8 cellular contexts compared by ENCODE assay signal in genomic region chr20:35269055-35269781, GRCh38. TPM values are rescaled to one million over a fixed set of nuclear protein-coding genes. Genes with fewer than 3 reads are reported as not detected.
DNase-seq lines count a peak whose midpoint lies in the region; ATAC-seq, FAIRE-seq and TF ChIP-seq lines count a peak whose summit lies in the region.

No MANE protein-coding gene starts in this region.

- intact Hi-C loops in sciatic nerve (cut with DNase I), result no loop called here

- H3K79me2 ChIP-seq in DOHH2 (ENCODE audit: control insufficient read depth, low read length) (no peaks in the 10 kb centered on the region), astrocyte (ENCODE audit: insufficient read depth, low read length) (no peaks in the 10 kb centered on the region)

- DNase-seq in SK-MEL-5 (ENCODE audit: low read depth, low spot score), result peak; percentile 84
- peak; percentile 29 for DNase-seq in astrocyte (ENCODE audit: low read depth)
- peak; percentile 87 for DNase-seq in hepatic stellate cell (ENCODE audit: low spot score)
- DNase-seq in sciatic nerve (ENCODE audit: low spot score), result peak; percentile 75
- DNase-seq in NCI-H2107 (lab: John Stamatoyannopoulos, UW), result no peak

- H3K4me3 ChIP-seq in DOHH2 (ENCODE audit: low read length) (no peak overlapping the region), HUES48 (ENCODE audit: low read depth, low read length) (no peak overlapping the region), astrocyte (ENCODE audit: insufficient read depth, low read depth, low read length) (no peak overlapping the region)

- H3K36me3 ChIP-seq in DOHH2 (ENCODE audit: control insufficient read depth, low read length) (no peaks in the 10 kb centered on the region), HUES48 (ENCODE audit: control insufficient read depth, insufficient read depth, low read length) (peaks cover 32% of the 10 kb centered on the region), astrocyte (ENCODE audit: insufficient read depth, low read length) (no peaks in the 10 kb centered on the region)

- no peaks in the 10 kb centered on the region for H3K27me3 Mint-ChIP-seq in astrocyte (ENCODE audit: low read depth, unreplicated experiment)

- H3K4me1 ChIP-seq in DOHH2 (ENCODE audit: control insufficient read depth, low read length), result no peaks in the 10 kb centered on the region
- peaks cover 14% of the 10 kb centered on the region for H3K4me1 ChIP-seq in HUES48 (ENCODE audit: control insufficient read depth, insufficient read depth, low read length)
- no peaks in the 10 kb centered on the region for H3K4me1 ChIP-seq in astrocyte (ENCODE audit: insufficient read depth, low read length)

- in situ Hi-C loops in SK-MEL-5 (cut with HindIII; ENCODE audit: low pct_unique_long_range_greater_than_20kb, low sequenced_read_pairs), result no loop called here

- peaks cover 5% of the 10 kb centered on the region for H3K4me1 Mint-ChIP-seq in astrocyte (ENCODE audit: low read depth, unreplicated experiment)

- H3K36me3 Mint-ChIP-seq in astrocyte (ENCODE audit: low read depth, unreplicated experiment), result peaks cover 18% of the 10 kb centered on the region

- no peaks in the 10 kb centered on the region for H4K20me1 ChIP-seq in DOHH2 (ENCODE audit: control insufficient read depth, insufficient read depth, low read depth, low read length)
- no peaks in the 10 kb centered on the region for H4K20me1 ChIP-seq in astrocyte (ENCODE audit: insufficient read depth, low read length)

- no peak overlapping the region for H2AFZ ChIP-seq in astrocyte (ENCODE audit: low read depth, low read length)

- H3K9me3 ChIP-seq in DOHH2 (ENCODE audit: control insufficient read depth, insufficient read depth, low read length), result no peaks in the 10 kb centered on the region
- H3K9me3 ChIP-seq in HUES48 (ENCODE audit: control insufficient read depth, insufficient read depth, low read length), result no peaks in the 10 kb centered on the region
- no peaks in the 10 kb centered on the region for H3K9me3 ChIP-seq in astrocyte (ENCODE audit: insufficient read depth, low read depth, low read length)

- H3K4me2 ChIP-seq in DOHH2 (ENCODE audit: low read length), result no peak overlapping the region
- no peak overlapping the region for H3K4me2 ChIP-seq in astrocyte (ENCODE audit: low read length)

- H3K27ac ChIP-seq in DOHH2 (ENCODE audit: low read depth, low read length) (no peak overlapping the region), HUES48 (ENCODE audit: low read depth, low read length) (peak overlapping the region; percentile 23), astrocyte (ENCODE audit: low read depth, low read length) (no peak overlapping the region)

- FAIRE-seq in astrocyte (lab: Jason Lieb, UNC), result no peak

- no peak overlapping the region for H3K4me3 Mint-ChIP-seq in astrocyte (ENCODE audit: unreplicated experiment)

- no peaks in the 10 kb centered on the region for H3K9me3 Mint-ChIP-seq in astrocyte (ENCODE audit: unreplicated experiment)

- no peaks in the 10 kb centered on the region for H3F3A ChIP-seq in DOHH2 (ENCODE audit: control insufficient read depth, insufficient read depth)

- no peak overlapping the region for H3K9ac ChIP-seq in HUES48 (ENCODE audit: low read depth, low read length)
- no peak overlapping the region for H3K9ac ChIP-seq in astrocyte (ENCODE audit: low read length)

- H3K27ac Mint-ChIP-seq in astrocyte (ENCODE audit: unreplicated experiment), result peak overlapping the region; percentile 75

- TF ChIP-seq CTCF in DOHH2 (IDR thresholded peaks at IDR 0.05; ENCODE audit: low read depth, low read length, poor library complexity, severe bottlenecking), result peak; percentile 87
- TF ChIP-seq CTCF in astrocyte (IDR thresholded peaks at IDR 0.05; ENCODE audit: insufficient read depth, low read depth, low read length), result peak; percentile 77

- no peaks in the 10 kb centered on the region for H3K9me2 ChIP-seq in DOHH2 (replicated peaks; ENCODE audit: control insufficient read depth, low read length)

- H3K27me3 ChIP-seq in DOHH2 (ENCODE audit: control insufficient read depth, low read length), result no peaks in the 10 kb centered on the region
- H3K27me3 ChIP-seq in HUES48 (ENCODE audit: control insufficient read depth, insufficient read depth, low read length), result no peaks in the 10 kb centered on the region
- no peaks in the 10 kb centered on the region for H3K27me3 ChIP-seq in astrocyte (ENCODE audit: insufficient read depth, low read length)

- ATAC-seq in sciatic nerve, result peak; percentile 59
- no peak for ATAC-seq in GM21737 (IDR thresholded peaks at IDR 0.05; ENCODE audit: unreplicated experiment)

RNA-seq across cellular contexts. Expression of gene MMP24OS, which starts 8.7 kb away (rescaled TPM):
- total RNA-seq in SK-MEL-5 (2014; rRNA removed; shearing (Covaris generic)), result 13.2 and 16.1 TPM in 2 replicates
- 68.4 and 70.0 TPM in 2 replicates for polyA plus RNA-seq in SK-MEL-5 (2015; cell fraction: cytosol; rRNA removed)
- polyA plus RNA-seq in SK-MEL-5 (2015; cell fraction: nucleus; rRNA removed), result 57.5 and 60.6 TPM in 2 replicates
- total RNA-seq in astrocyte (79.8 and 86.5 TPM in 2 replicates), sciatic nerve (71.6 TPM)

RNA-seq across cellular contexts. Expression of gene EIF6, which starts 15.4 kb away (rescaled TPM):
- total RNA-seq in SK-MEL-5 (2014; rRNA removed; shearing (Covaris generic)), result 154 and 178 TPM in 2 replicates
- 174 and 205 TPM in 2 replicates for polyA plus RNA-seq in SK-MEL-5 (2015; cell fraction: cytosol; rRNA removed)
- 42.1 and 71.5 TPM in 2 replicates for polyA plus RNA-seq in SK-MEL-5 (2015; cell fraction: nucleus; rRNA removed)
- total RNA-seq in astrocyte, result 232 and 271 TPM in 2 replicates
- total RNA-seq in sciatic nerve, result 66.9 TPM

RNA-seq across cellular contexts. Expression of gene FAM83C, which starts 23.0 kb away (rescaled TPM):
- total RNA-seq in SK-MEL-5 (2014; rRNA removed; shearing (Covaris generic)), result not detected in 2 replicates
- polyA plus RNA-seq in SK-MEL-5 (2015; cell fraction: cytosol; rRNA removed), result not detected in 2 replicates
- polyA plus RNA-seq in SK-MEL-5 (2015; cell fraction: nucleus; rRNA removed), result not detected in 2 replicates
- total RNA-seq in astrocyte, result not detected in 2 replicates
- not detected for total RNA-seq in sciatic nerve

RNA-seq across cellular contexts. Expression of gene MMP24, which starts 42.7 kb away (rescaled TPM):
- 0.24 and 0.32 TPM in 2 replicates for total RNA-seq in SK-MEL-5 (2014; rRNA removed; shearing (Covaris generic))
- 0.24 and 0.37 TPM in 2 replicates for polyA plus RNA-seq in SK-MEL-5 (2015; cell fraction: cytosol; rRNA removed)
- not detected in 2 replicates for polyA plus RNA-seq in SK-MEL-5 (2015; cell fraction: nucleus; rRNA removed)
- total RNA-seq in astrocyte (13.7 and 15.6 TPM in 2 replicates), sciatic nerve (0.49 TPM)
